In genomic region chr11:61697764-61698163, GRCh38 we compare ENCODE assay signal across 15 cellular contexts. TPM values are rescaled to one million over a fixed set of nuclear protein-coding genes. Genes with fewer than 3 reads are reported as not detected.
DNase-seq lines count a peak whose midpoint lies in the region; ATAC-seq, FAIRE-seq and TF ChIP-seq lines count a peak whose summit lies in the region.
"Had no signal": no experiment of that assay in that cellular context is flagged by ENCODE, and none has a peak within 500 bp of the region (broad histone marks: within the 10 kb centered on the region; RNA-seq: fewer than 3 reads in every experiment).

No MANE protein-coding gene starts in this region.

- ATAC-seq in A549 (no peak), GM18858 (IDR thresholded peaks at IDR 0.05; ENCODE audit: unreplicated experiment) (no peak), GM19035 (IDR thresholded peaks at IDR 0.05; ENCODE audit: unreplicated experiment) (no peak)
- ATAC-seq in CD8-positive, alpha-beta T cell = no peak
- ATAC-seq: activated naive CD4-positive, alpha-beta T cell treated with anti-CD3 and anti-CD28 coated beads, Interleukin-2, amount 50 U/mL, for 72 hours; stimulated activated memory B cell treated with anti-CD40 and anti-IgM and Interleukin-4, amounts not matched to agents 10 μg/mL and 1 μg/mL and 100 μg/mL, for 72 hours had no signal

- no peaks in the 10 kb centered on the region for H3K9me3 Mint-ChIP-seq in CD8-positive, alpha-beta T cell
- H3K9me3 Mint-ChIP-seq: activated naive CD4-positive, alpha-beta T cell treated with anti-CD3 and anti-CD28 coated beads, Interleukin-2, amount 50 U/mL, for 72 hours; stimulated activated memory B cell treated with anti-CD40 and anti-IgM and Interleukin-4, amounts not matched to agents 10 μg/mL and 1 μg/mL and 100 μg/mL, for 72 hours had no signal

- 89% methylated on average over 1 of the region's 1 CpG for WGBS in A549 (ENCODE audit: missing lambda C conversion rate)
- WGBS in adrenal gland, 4 donors = 88 to 94% (median 90%) methylated on average over 1 of the region's 1 CpG

- H3K27me3 ChIP-seq in CD8-positive, alpha-beta T cell (ENCODE audit: insufficient read depth, low read length) = no peaks in the 10 kb centered on the region
- H3K27me3 ChIP-seq in adrenal gland (no peaks in the 10 kb centered on the region), muscle layer of colon (ENCODE audit: control insufficient read depth in 1 of 2, insufficient read depth in 2 of 2, low read length in 2 of 2) (no peaks in the 10 kb centered on the region)
- H3K27me3 ChIP-seq: BE2C had no signal

- H3K27ac Mint-ChIP-seq in CD8-positive, alpha-beta T cell = peak overlapping the region; percentile 64
- H3K27ac Mint-ChIP-seq: activated naive CD4-positive, alpha-beta T cell treated with anti-CD3 and anti-CD28 coated beads, Interleukin-2, amount 50 U/mL, for 72 hours; stimulated activated memory B cell treated with anti-CD40 and anti-IgM and Interleukin-4, amounts not matched to agents 10 μg/mL and 1 μg/mL and 100 μg/mL, for 72 hours had no signal

- TF ChIP-seq POLR2A in A549 (IDR thresholded peaks at IDR 0.05; ENCODE audit: low read length) = no peak
- no peak for TF ChIP-seq POLR2A in adrenal gland (IDR thresholded peaks at IDR 0.05)

- H3K4me1 ChIP-seq in A549 = peaks cover 85% of the 10 kb centered on the region
- peaks cover 36% of the 10 kb centered on the region for H3K4me1 ChIP-seq in CD8-positive, alpha-beta T cell (ENCODE audit: insufficient read depth, low read length)
- peaks cover 51 to 80% of the 10 kb centered on the region in 2 donors for H3K4me1 ChIP-seq in adrenal gland (replicated peaks in 1 of 2)
- H3K4me1 ChIP-seq in muscle layer of colon (ENCODE audit: insufficient read depth, low read length) = peaks cover 74% of the 10 kb centered on the region
- H3K4me1 ChIP-seq: BE2C had no signal

- no peak overlapping the region for H3K4me3 ChIP-seq in A549
- no peak overlapping the region for H3K4me3 ChIP-seq in CD8-positive, alpha-beta T cell (ENCODE audit: low read depth, low read length)
- no peak overlapping the region for H3K4me3 ChIP-seq in adrenal gland
- no peak overlapping the region for H3K4me3 ChIP-seq in muscle layer of colon (ENCODE audit: low read depth in 1 of 2, low read length in 2 of 2)

- FAIRE-seq in A549 (lab: Jason Lieb, UNC) = no peak
- FAIRE-seq: GM18507 had no signal

- H3K27me3 Mint-ChIP-seq in CD8-positive, alpha-beta T cell (ENCODE audit: low read depth) = no peaks in the 10 kb centered on the region

- DNase-seq in A549 (ENCODE audit: low read depth in 1 of 2, low spot score in 1 of 2) = no peak
- DNase-seq in CD8-positive, alpha-beta T cell = no peak
- DNase-seq in adrenal gland = no peak
- no peak for DNase-seq in central memory CD4-positive, alpha-beta T cell
- DNase-seq in HuH-7 (ENCODE audit: low spot score) = no peak
- DNase-seq: BE2C; cortex of kidney; H7; stimulated activated CD4-positive, alpha-beta T cell treated with anti-CD3 and anti-CD28 coated beads, Interleukin-4, amount 100 ng/mL, for 1 hour had no signal

- TF ChIP-seq RAD21 in A549 (conservative IDR thresholded peaks at IDR 0.05 in 1 of 2, IDR thresholded peaks at IDR 0.05 in 1 of 2) = no peak

- TF ChIP-seq CTCF in A549 (IDR thresholded peaks at IDR 0.05) = no peak
- no peak for TF ChIP-seq CTCF in CD8-positive, alpha-beta T cell (IDR thresholded peaks at IDR 0.05)
- TF ChIP-seq CTCF in adrenal gland (IDR thresholded peaks at IDR 0.05) = no peak

- peaks cover 25% of the 10 kb centered on the region for H3K4me1 Mint-ChIP-seq in CD8-positive, alpha-beta T cell (ENCODE audit: low read depth)

- H3K4me3 Mint-ChIP-seq in CD8-positive, alpha-beta T cell = peak overlapping the region; percentile 11
- H3K4me3 Mint-ChIP-seq: stimulated activated memory B cell treated with anti-CD40 and anti-IgM and Interleukin-4, amounts not matched to agents 10 μg/mL and 1 μg/mL and 100 μg/mL, for 72 hours had no signal

- no peaks in the 10 kb centered on the region for H3K9me3 ChIP-seq in A549
- no peaks in the 10 kb centered on the region for H3K9me3 ChIP-seq in CD8-positive, alpha-beta T cell (ENCODE audit: low read length)
- H3K9me3 ChIP-seq in adrenal gland (replicated peaks in 1 of 3) = no peaks in the 10 kb centered on the region
- H3K9me3 ChIP-seq in muscle layer of colon (ENCODE audit: low read length) = no peaks in the 10 kb centered on the region
- H3K9me3 ChIP-seq: BE2C had no signal

- no peak for TF ChIP-seq EP300 in A549 (IDR thresholded peaks at IDR 0.05)

- intact Hi-C loops in CD8-positive, alpha-beta T cell (cut with DNase I, micrococcal nuclease) = loop anchor here in 1 of 2 experiments (5.0 kb wide), 3 partner anchors 95 to 425 kb away; partner anchors contain the start of genes FEN1, INCENP, SYT7 and TMEM258
- intact Hi-C loops in adrenal gland (cut with DNase I) = no loop called here

- POLR2A ChIA-PET in A549 (lab: Yijun Ruan, JAX) = no interaction called here
- POLR2A ChIA-PET in CD8-positive, alpha-beta T cell (lab: Charles Lee) = interaction anchor here (0.9 kb wide), 1 partner anchor 17 kb away, joined by 3 read pairs; the partner anchor contains the start of gene DAGLA

- H3K36me3 Mint-ChIP-seq in CD8-positive, alpha-beta T cell = no peaks in the 10 kb centered on the region
- H3K36me3 Mint-ChIP-seq: activated naive CD4-positive, alpha-beta T cell treated with anti-CD3 and anti-CD28 coated beads, Interleukin-2, amount 50 U/mL, for 72 hours; stimulated activated memory B cell treated with anti-CD40 and anti-IgM and Interleukin-4, amounts not matched to agents 10 μg/mL and 1 μg/mL and 100 μg/mL, for 72 hours had no signal

- peak overlapping the region; percentile 69 for H3K4me2 ChIP-seq in A549

- peak overlapping the region; percentile 75 to 88 for H3K27ac ChIP-seq in A549
- no peak overlapping the region for H3K27ac ChIP-seq in CD8-positive, alpha-beta T cell (ENCODE audit: low read depth, low read length)
- H3K27ac ChIP-seq in adrenal gland = peak overlapping the region in 3 of 5 donors; percentile 19 to 55 (median 35)
- H3K27ac ChIP-seq in muscle layer of colon (ENCODE audit: low read depth, low read length) = peak overlapping the region; percentile 12

- H3K9ac ChIP-seq in muscle layer of colon (ENCODE audit: low read length) = no peak overlapping the region

- H3K36me3 ChIP-seq in CD8-positive, alpha-beta T cell (ENCODE audit: insufficient read depth, low read length) = no peaks in the 10 kb centered on the region
- H3K36me3 ChIP-seq in adrenal gland (replicated peaks in 1 of 2) (no peaks in the 10 kb centered on the region), muscle layer of colon (ENCODE audit: insufficient read depth, low read length) (no peaks in the 10 kb centered on the region)
- H3K36me3 ChIP-seq: BE2C had no signal

- CTCF ChIA-PET in A549 (lab: Yijun Ruan, JAX) = interaction anchor here (0.7 to 3.5 kb wide), 6 partner anchors 11 to 99 kb away, joined by 3 to 18 read pairs (median 4); no protein-coding TSS in a partner anchor
- CTCF ChIA-PET in CD8-positive, alpha-beta T cell (lab: Charles Lee) = interaction anchor here (2.8 kb wide), 1 partner anchor 36 kb away, joined by 17 read pairs; no protein-coding TSS in a partner anchor

TF ChIP-seq in A549, 52 proteins besides CTCF, POLR2A, EP300 and RAD21 (continues in another document):
- TF ChIP-seq, protein P1, sequence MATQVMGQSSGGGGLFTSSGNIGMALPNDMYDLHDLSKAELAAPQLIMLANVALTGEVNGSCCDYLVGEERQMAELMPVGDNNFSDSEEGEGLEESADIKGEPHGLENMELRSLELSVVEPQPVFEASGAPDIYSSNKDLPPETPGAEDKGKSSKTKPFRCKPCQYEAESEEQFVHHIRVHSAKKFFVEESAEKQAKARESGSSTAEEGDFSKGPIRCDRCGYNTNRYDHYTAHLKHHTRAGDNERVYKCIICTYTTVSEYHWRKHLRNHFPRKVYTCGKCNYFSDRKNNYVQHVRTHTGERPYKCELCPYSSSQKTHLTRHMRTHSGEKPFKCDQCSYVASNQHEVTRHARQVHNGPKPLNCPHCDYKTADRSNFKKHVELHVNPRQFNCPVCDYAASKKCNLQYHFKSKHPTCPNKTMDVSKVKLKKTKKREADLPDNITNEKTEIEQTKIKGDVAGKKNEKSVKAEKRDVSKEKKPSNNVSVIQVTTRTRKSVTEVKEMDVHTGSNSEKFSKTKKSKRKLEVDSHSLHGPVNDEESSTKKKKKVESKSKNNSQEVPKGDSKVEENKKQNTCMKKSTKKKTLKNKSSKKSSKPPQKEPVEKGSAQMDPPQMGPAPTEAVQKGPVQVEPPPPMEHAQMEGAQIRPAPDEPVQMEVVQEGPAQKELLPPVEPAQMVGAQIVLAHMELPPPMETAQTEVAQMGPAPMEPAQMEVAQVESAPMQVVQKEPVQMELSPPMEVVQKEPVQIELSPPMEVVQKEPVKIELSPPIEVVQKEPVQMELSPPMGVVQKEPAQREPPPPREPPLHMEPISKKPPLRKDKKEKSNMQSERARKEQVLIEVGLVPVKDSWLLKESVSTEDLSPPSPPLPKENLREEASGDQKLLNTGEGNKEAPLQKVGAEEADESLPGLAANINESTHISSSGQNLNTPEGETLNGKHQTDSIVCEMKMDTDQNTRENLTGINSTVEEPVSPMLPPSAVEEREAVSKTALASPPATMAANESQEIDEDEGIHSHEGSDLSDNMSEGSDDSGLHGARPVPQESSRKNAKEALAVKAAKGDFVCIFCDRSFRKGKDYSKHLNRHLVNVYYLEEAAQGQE (IDR thresholded peaks at IDR 0.05) = no peak
- TF ChIP-seq ESRRA (IDR thresholded peaks at IDR 0.05; ENCODE audit: borderline replicate concordance, low read length) (no peak), SMC3 (IDR thresholded peaks at IDR 0.05) (no peak), MAFK (IDR thresholded peaks at IDR 0.05; ENCODE audit: partially characterized antibody) (no peak), PHF8 (IDR thresholded peaks at IDR 0.05; ENCODE audit: borderline replicate concordance, low read depth) (no peak), JUNB (IDR thresholded peaks at IDR 0.05) (no peak)

RNA-seq across cellular contexts. Expression of gene DAGLA, which starts 17.6 kb away (rescaled TPM):
- polyA plus RNA-seq in A549 (2011; rRNA removed) (0.93 and 1.2 TPM in 2 replicates), A549 (2017; fragmentation: RNase III; extraction: RNeasy Plus Mini Kit Qiagen cat#74134 plus additional on column Dnase treatment) (2.2 to 2.5 TPM (median 2.5 TPM) in 3 replicates), adrenal gland (1 to 10 TPM in 2 of 3 donors, under 1 TPM in 1; 0.81 to 2.7 (median 1.5) TPM)
- 2.3 and 3.7 TPM in 2 replicates for polyA plus RNA-seq in A549 (2012; cell fraction: cytosol; rRNA removed)
- polyA plus RNA-seq in A549 (2012; cell fraction: nucleus; rRNA removed) = 6.3 and 8.7 TPM in 2 replicates
- 2.0 and 2.3 TPM in 2 replicates for polyA minus RNA-seq in A549 (2011; rRNA and poly(A)+ RNA removed)
- total RNA-seq in CD8-positive, alpha-beta T cell = under 1 TPM; 0.06 to 0.08 TPM
- total RNA-seq in adrenal gland = 1 to 10 TPM; 1.0 to 4.2 (median 3.2) TPM

RNA-seq across cellular contexts. Expression of gene MYRF, which starts 54.7 kb away (rescaled TPM):
- 14.7 and 28.4 TPM in 2 replicates for polyA plus RNA-seq in A549 (2011; rRNA removed)
- 12.7 and 17.2 TPM in 2 replicates for polyA plus RNA-seq in A549 (2012; cell fraction: cytosol; rRNA removed)
- 56.5 and 67.6 TPM in 2 replicates for polyA plus RNA-seq in A549 (2012; cell fraction: nucleus; rRNA removed)
- polyA plus RNA-seq in A549 (2017; fragmentation: RNase III; extraction: RNeasy Plus Mini Kit Qiagen cat#74134 plus additional on column Dnase treatment) = 19.2 to 22.3 TPM (median 21.2 TPM) in 3 replicates
- 28.0 and 33.1 TPM in 2 replicates for polyA minus RNA-seq in A549 (2011; rRNA and poly(A)+ RNA removed)
- under 1 TPM; 0.62 to 0.67 TPM for total RNA-seq in CD8-positive, alpha-beta T cell
- 1 to 10 TPM in 3 of 8 donors, under 1 TPM in 5; 0.13 to 2.6 (median 0.67) TPM for total RNA-seq in adrenal gland
- polyA plus RNA-seq in adrenal gland = 1 to 10 TPM in 2 of 3 donors, under 1 TPM in 1; 0.61 to 1.4 (median 1.1) TPM
